In genomic region chr2:177231270-177231669, GRCh38 we compare ENCODE assay signal across 1 cellular context.
TF ChIP-seq lines count a peak whose summit lies in the region.

No MANE protein-coding gene starts in this region.

TF ChIP-seq in endothelial cell of umbilical vein, 7 proteins besides CTCF, POLR2A, EP300 and RAD21 (continued from another document):
- no peak for TF ChIP-seq FOS (IDR thresholded peaks at IDR 0.05; ENCODE audit: borderline replicate concordance, insufficient read depth, low read length)
- TF ChIP-seq EZH2 (IDR thresholded peaks at IDR 0.05; ENCODE audit: borderline replicate concordance, low read depth, low read length, severe bottlenecking) = no peak
- TF ChIP-seq MAX (IDR thresholded peaks at IDR 0.05; ENCODE audit: insufficient read depth, insufficient read length) = no peak
